ENCODE assay signal across 8 cellular contexts in genomic region chr3:25789596-25790556, GRCh38. TPM values are rescaled to one million over a fixed set of nuclear protein-coding genes. Genes with fewer than 3 reads are reported as not detected.
DNase-seq lines count a peak whose midpoint lies in the region; ATAC-seq and TF ChIP-seq lines count a peak whose summit lies in the region.

Gene OXSM (plus strand): TSS chr3:25790090. CDS start chr3:25791021, 931 bp downstream.

- DNase-seq in AG04449 (ENCODE audit: low read depth, low spot score) (peak; percentile 88), NCI-H2196 treated with DMSO at 0.1 percent for 48 hours (lab: John Stamatoyannopoulos, UW; ENCODE audit: unreplicated experiment) (peak; percentile 5), breast epithelium (ENCODE audit: low spot score in 2 of 2) (peak; percentile 71 to 81), iPS-NIHi11 (ENCODE audit: low spot score) (peak; percentile 80)

- no peaks in the 10 kb centered on the region for H3K36me3 ChIP-seq in breast epithelium

- no peaks in the 10 kb centered on the region for H3K27me3 ChIP-seq in breast epithelium

- CTCF ChIA-PET in AG04449 (lab: Yijun Ruan, JAX) = interaction anchor here (1.5 to 2.8 kb wide), 2 partner anchors 42 to 142 kb away, joined by 5 to 15 read pairs; no protein-coding TSS in a partner anchor

- H3K9me3 ChIP-seq in breast epithelium = no peaks in the 10 kb centered on the region

- no peak for TF ChIP-seq CTCF in AG04449 (IDR thresholded peaks at IDR 0.05; ENCODE audit: insufficient read depth, low read length, missing control alignments)
- TF ChIP-seq CTCF in VCaP (conservative IDR thresholded peaks at IDR 0.05) = no peak
- no peak for TF ChIP-seq CTCF in breast epithelium (IDR thresholded peaks at IDR 0.05)

- H3K27ac ChIP-seq in VCaP (peak within 1 kb of the TSS; percentile 76), breast epithelium (peak within 1 kb of the TSS; percentile 90 to 91), skin epidermis (peak within 1 kb of the TSS in 20 of 21 experiments; percentile 43 to 88 (median 80))

- H3K4me3 ChIP-seq in AG04449 (ENCODE audit: low read depth, low read length) (peak within 1 kb of the TSS; percentile 81), breast epithelium (peak within 1 kb of the TSS; percentile 60 to 83 (median 73)), skin epidermis (peak within 1 kb of the TSS; percentile 51 to 71 (median 55))

- POLR2A ChIA-PET in AG04449 (lab: Yijun Ruan, JAX) = no interaction called here

- intact Hi-C loops in breast epithelium (cut with DNase I; ENCODE audit: low total_unique reads) = no loop called here

- peak; percentile 34 for TF ChIP-seq POLR2A in breast epithelium (IDR thresholded peaks at IDR 0.05)

- no peaks in the 10 kb centered on the region for H3K4me1 ChIP-seq in breast epithelium

- ATAC-seq in GM18873 (IDR thresholded peaks at IDR 0.05; ENCODE audit: low FRiP score, unreplicated experiment) = peak; percentile 86
- peak; percentile 95 for ATAC-seq in HG03135 (IDR thresholded peaks at IDR 0.05; ENCODE audit: unreplicated experiment)

RNA-seq across cellular contexts. Expression of gene OXSM, which starts in this region (rescaled TPM):
- total RNA-seq in breast epithelium = 1 to 10 TPM; 7.5 to 9.1 (median 8.5) TPM

Comparison
In these comparisons a context has a peak if more than half of its experiments do, and no peak if none do; other contexts are left out.
1. Peak in every context shown above with its lines: DNase-seq, ATAC-seq, H3K4me3 ChIP-seq and H3K27ac ChIP-seq.
2. DNase-seq: peak in every context shown above with its lines; median percentile 88 in AG04449; 80 in iPS-NIHi11; 76 in breast epithelium; 5 in NCI-H2196 treated with DMSO at 0.1 percent for 48 hours.